12 cellular contexts compared by ENCODE assay signal in genomic region chr20:63640086-63640485, GRCh38. TPM values are rescaled to one million over a fixed set of nuclear protein-coding genes. Genes with fewer than 3 reads are reported as not detected.
A peak's percentile ranks its signal among the peaks of the same experiment; 100 is the strongest.
DNase-seq lines count a peak whose midpoint lies in the region; ATAC-seq and TF ChIP-seq lines count a peak whose summit lies in the region.
"Had no signal": no experiment of that assay in that cellular context is flagged by ENCODE, and none has a peak within 500 bp of the region (broad histone marks: within the 10 kb centered on the region; RNA-seq: fewer than 3 reads in every experiment).

No MANE protein-coding gene starts in this region.

- peak overlapping the region; percentile 99 for H3K27ac Mint-ChIP-seq in stimulated activated effector memory CD8-positive, alpha-beta T cell treated with anti-CD3 and anti-CD28 coated beads, Interleukin-12 subunit alpha, Interleukin-12 subunit beta, amount 100 ng/mL, for 72 hours
- H3K27ac Mint-ChIP-seq in WTC11: no peak overlapping the region
- H3K27ac Mint-ChIP-seq: mesothelial cell of epicardium had no signal

- no peaks in the 10 kb centered on the region for H3K36me3 ChIP-seq in Peyer's patch
- H3K36me3 ChIP-seq in gastroesophageal sphincter: no peaks in the 10 kb centered on the region

- CTCF ChIA-PET in WTC11 (lab: Charles Lee): no interaction called here

- peaks cover 45% of the 10 kb centered on the region for H3K4me1 Mint-ChIP-seq in stimulated activated effector memory CD8-positive, alpha-beta T cell treated with anti-CD3 and anti-CD28 coated beads, Interleukin-12 subunit alpha, Interleukin-12 subunit beta, amount 100 ng/mL, for 72 hours
- H3K4me1 Mint-ChIP-seq in WTC11: peaks cover 9% of the 10 kb centered on the region

- TF ChIP-seq POLR2A in Peyer's patch (IDR thresholded peaks at IDR 0.05) (no peak), gastroesophageal sphincter (IDR thresholded peaks at IDR 0.05) (no peak)

- H3K27ac ChIP-seq in Peyer's patch (peak overlapping the region; percentile 74 to 100 (median 91)), gastroesophageal sphincter (peak overlapping the region in 3 of 4 donors; percentile 43 to 60 (median 52))

- no peaks in the 10 kb centered on the region for H3K27me3 Mint-ChIP-seq in WTC11 (ENCODE audit: low read depth)

- H3K4me1 ChIP-seq in Peyer's patch: peaks cover 0 to 26% (median 17%) of the 10 kb centered on the region in 4 donors
- peaks cover 0 to 15% (median 3%) of the 10 kb centered on the region in 3 donors for H3K4me1 ChIP-seq in gastroesophageal sphincter

- H3K36me3 Mint-ChIP-seq in stimulated activated effector memory CD8-positive, alpha-beta T cell treated with anti-CD3 and anti-CD28 coated beads, Interleukin-12 subunit alpha, Interleukin-12 subunit beta, amount 100 ng/mL, for 72 hours: peaks cover 22% of the 10 kb centered on the region
- H3K36me3 Mint-ChIP-seq in WTC11: no peaks in the 10 kb centered on the region
- H3K36me3 Mint-ChIP-seq: mesothelial cell of epicardium had no signal

- no peaks in the 10 kb centered on the region for H3K27me3 ChIP-seq in Peyer's patch
- no peaks in the 10 kb centered on the region for H3K27me3 ChIP-seq in gastroesophageal sphincter
- H3K27me3 ChIP-seq: dorsolateral prefrontal cortex had no signal

- intact Hi-C loops in sciatic nerve (cut with DNase I): no loop called here

- POLR2A ChIA-PET in WTC11 (lab: Charles Lee): no interaction called here

- no peak for TF ChIP-seq EP300 in gastroesophageal sphincter (IDR thresholded peaks at IDR 0.05)

- no peak for TF ChIP-seq CTCF in GM12864 (IDR thresholded peaks at IDR 0.05; ENCODE audit: low read depth, low read length, missing control alignments)
- TF ChIP-seq CTCF in Peyer's patch (IDR thresholded peaks at IDR 0.05): no peak
- TF ChIP-seq CTCF in gastroesophageal sphincter (IDR thresholded peaks at IDR 0.05): no peak
- TF ChIP-seq CTCF in WTC11 (IDR thresholded peaks at IDR 0.05): no peak

- peak overlapping the region; percentile 66 for H3K4me3 ChIP-seq in GM12864 (ENCODE audit: low read depth, low read length)
- H3K4me3 ChIP-seq in Peyer's patch: peak overlapping the region in 3 of 4 donors; percentile 62 to 84 (median 80)
- H3K4me3 ChIP-seq in gastroesophageal sphincter: peak overlapping the region in 1 of 2 donors; percentile 59

- WGBS in gastroesophageal sphincter (ENCODE audit: low coverage in 1 of 2), 2 donors: no CpG with 5 or more reads among the region's 8 CpGs

- no peaks in the 10 kb centered on the region for H3K9me3 Mint-ChIP-seq in stimulated activated effector memory CD8-positive, alpha-beta T cell treated with anti-CD3 and anti-CD28 coated beads, Interleukin-12 subunit alpha, Interleukin-12 subunit beta, amount 100 ng/mL, for 72 hours
- H3K9me3 Mint-ChIP-seq in WTC11: no peaks in the 10 kb centered on the region
- H3K9me3 Mint-ChIP-seq: mesothelial cell of epicardium had no signal

- ATAC-seq in gastroesophageal sphincter: no peak
- no peak for ATAC-seq in stimulated activated effector memory CD8-positive, alpha-beta T cell treated with anti-CD3 and anti-CD28 coated beads, Interleukin-12 subunit alpha, Interleukin-12 subunit beta, amount 100 ng/mL, for 72 hours
- ATAC-seq in WTC11: no peak
- ATAC-seq in sciatic nerve: no peak

- H3K4me3 Mint-ChIP-seq in stimulated activated effector memory CD8-positive, alpha-beta T cell treated with anti-CD3 and anti-CD28 coated beads, Interleukin-12 subunit alpha, Interleukin-12 subunit beta, amount 100 ng/mL, for 72 hours: peak overlapping the region; percentile 89
- H3K4me3 Mint-ChIP-seq in WTC11: no peak overlapping the region
- H3K4me3 Mint-ChIP-seq: mesothelial cell of epicardium had no signal

- DNase-seq in GM12864 (ENCODE audit: low read depth) (no peak), Peyer's patch (peak in 2 of 3 donors; percentile 46 to 54), WTC11 (ENCODE audit: low spot score) (no peak), sciatic nerve (ENCODE audit: low spot score) (no peak), NCI-H748 treated with DMSO at 0.1 percent for 48 hours (lab: John Stamatoyannopoulos, UW) (no peak)
- no peak for DNase-seq in stimulated activated effector memory CD8-positive, alpha-beta T cell treated with anti-CD3 and anti-CD28 coated beads, Interleukin-12 subunit alpha, Interleukin-12 subunit beta, amount 100 ng/mL, for 72 hours (ENCODE audit: low spot score in 2 of 2)
- DNase-seq: dorsolateral prefrontal cortex, glutamatergic neuron, H7, PC-3 had no signal

- H3K9me3 ChIP-seq in Peyer's patch: no peaks in the 10 kb centered on the region
- no peaks in the 10 kb centered on the region for H3K9me3 ChIP-seq in gastroesophageal sphincter

TF ChIP-seq in WTC11, 78 proteins besides CTCF, POLR2A, EP300 and RAD21 (continues in another document):
- TF ChIP-seq ZNF263 (CRISPR knock-in tag; IDR thresholded peaks at IDR 0.05; ENCODE audit: low read depth): no peak
- TF ChIP-seq ZNF317 (CRISPR knock-in tag; IDR thresholded peaks at IDR 0.05; ENCODE audit: borderline replicate concordance, low read depth): no peak
- no peak for TF ChIP-seq ARID4B (CRISPR knock-in tag; IDR thresholded peaks at IDR 0.05; ENCODE audit: borderline replicate concordance)
- TF ChIP-seq PRDM15 (CRISPR knock-in tag; IDR thresholded peaks at IDR 0.05): no peak

RNA-seq across cellular contexts. Expression of gene STMN3, which starts 13.1 kb away (rescaled TPM):
- 10 to 100 TPM in 1 of 4 donors, 1 to 10 TPM in 3; 3.4 to 23.1 (median 5.6) TPM for total RNA-seq in Peyer's patch
- 10 to 100 TPM; 13.7 to 31.6 (median 17.0) TPM for total RNA-seq in gastroesophageal sphincter
- total RNA-seq in WTC11 (2021): 53.0 to 65.6 TPM (median 53.4 TPM) in 3 replicates
- 19.7 TPM for total RNA-seq in sciatic nerve

RNA-seq across cellular contexts. Expression of gene GMEB2, which starts 13.2 kb away (rescaled TPM):
- 10 to 100 TPM; 13.8 to 24.5 (median 17.1) TPM for total RNA-seq in Peyer's patch
- 10 to 100 TPM in 3 of 4 donors, 1 to 10 TPM in 1; 9.8 to 16.1 (median 12.1) TPM for total RNA-seq in gastroesophageal sphincter
- total RNA-seq in WTC11 (2021): 14.1 to 14.8 TPM (median 14.2 TPM) in 3 replicates
- 11.1 TPM for total RNA-seq in sciatic nerve

RNA-seq across cellular contexts. Expression of gene RTEL1, which starts 18.0 kb away (rescaled TPM):
- total RNA-seq in Peyer's patch: 10 to 100 TPM; 25.6 to 61.1 (median 30.2) TPM
- total RNA-seq in gastroesophageal sphincter: 10 to 100 TPM in 3 of 4 donors, 1 to 10 TPM in 1; 7.1 to 43.7 (median 18.7) TPM
- total RNA-seq in WTC11 (2021): 39.3 to 44.9 TPM (median 40.5 TPM) in 3 replicates
- 34.1 TPM for total RNA-seq in sciatic nerve

RNA-seq across cellular contexts. Expression of gene TNFRSF6B, which starts 56.4 kb away (rescaled TPM):
- total RNA-seq in Peyer's patch (1 to 10 TPM in 3 of 4 donors, not detected in 1; 2.1 to 4.2 (median 2.7) TPM), gastroesophageal sphincter (10 to 100 TPM in 3 of 4 donors, 1 to 10 TPM in 1; 8.9 to 27.8 (median 15.4) TPM), WTC11 (2021) (not detected in 3 replicates), sciatic nerve (6.1 TPM)
- total RNA-seq: H7, mesothelial cell of epicardium had no signal

Comparison
In these comparisons a context has a peak if more than half of its experiments do, and no peak if none do; other contexts are left out.
1. DNase-seq: peak in Peyer's patch (2 of 3); none in GM12864 (single experiment), stimulated activated effector memory CD8-positive, alpha-beta T cell treated with anti-CD3 and anti-CD28 coated beads, Interleukin-12 subunit alpha, Interleukin-12 subunit beta, amount 100 ng/mL, for 72 hours (0 of 2), WTC11 (single experiment), sciatic nerve (single experiment) and NCI-H748 treated with DMSO at 0.1 percent for 48 hours (single experiment).